34 cellular contexts compared by ENCODE assay signal in the genomic region with DNA sequence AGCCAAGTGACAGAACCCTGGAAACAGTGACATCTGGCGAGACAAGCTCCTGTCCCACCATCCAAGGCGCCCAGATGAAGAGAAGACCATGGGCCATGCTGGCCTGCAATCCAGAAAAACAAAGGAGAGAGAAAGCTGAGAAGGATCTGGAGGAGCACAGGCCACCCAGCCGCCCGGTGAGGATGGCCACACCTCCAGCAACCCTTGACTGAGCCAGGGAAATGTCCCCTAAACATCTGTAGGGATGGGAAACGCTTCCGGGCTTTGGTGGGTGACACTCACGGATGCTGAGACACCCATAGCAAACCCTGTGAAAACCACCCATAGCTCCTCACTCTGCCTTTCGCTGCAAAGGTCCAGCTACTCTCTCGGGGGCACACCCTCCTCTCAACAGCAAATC. TPM values are rescaled to one million over a fixed set of nuclear protein-coding genes. Genes with fewer than 3 reads are reported as not detected.
"Had no signal": no experiment of that assay in that cellular context is flagged by ENCODE, and none has a peak within 500 bp of the region (broad histone marks: within the 10 kb centered on the region; RNA-seq: fewer than 3 reads in every experiment).

No MANE protein-coding gene starts in this region.

- H3K36me3 Mint-ChIP-seq: activated naive CD8-positive, alpha-beta T cell had no signal

- H3K27me3 ChIP-seq: brain microvascular endothelial cell, foreskin keratinocyte, gastrocnemius medialis had no signal

- H3K27ac Mint-ChIP-seq: activated B cell treated with CpG ODN at 0.5 μM for 24 hours; activated CD8-positive, alpha-beta T cell treated with anti-CD3 and anti-CD28 coated beads for 36 hours; activated naive CD8-positive, alpha-beta T cell; activated T-helper 17 cell treated with anti-CD3 and anti-CD28 coated beads, Interleukin-2, amount 50 U/mL, for 72 hours; dendritic cell treated with granulocyte-macrophage colony-stimulating factor and Interleukin-4, amounts not matched to agents 40 ng/mL and 50 ng/mL, for 4 days; T-helper 17 cell; T-helper 2 cell treated with Interferon-gamma antibody and Interleukin-4, amounts not matched to agents 5 μg/mL and 100 μg/mL, for 36 hours had no signal

- H3K9me3 Mint-ChIP-seq: activated B cell treated with CpG ODN at 0.5 μM for 24 hours; activated CD8-positive, alpha-beta T cell treated with anti-CD3 and anti-CD28 coated beads for 36 hours; activated T-cell treated with anti-CD3 and anti-CD28 coated beads, Interleukin-2, amount 50 U/mL, for 4 hours; activated T-helper 17 cell treated with anti-CD3 and anti-CD28 coated beads, Interleukin-2, amount 50 U/mL, for 72 hours; dendritic cell treated with granulocyte-macrophage colony-stimulating factor and Interleukin-4, amounts not matched to agents 40 ng/mL and 50 ng/mL, for 4 days; T-helper 2 cell treated with Interferon-gamma antibody and Interleukin-4, amounts not matched to agents 5 μg/mL and 100 μg/mL, for 36 hours had no signal

- H3K36me3 ChIP-seq: brain microvascular endothelial cell, esophagus muscularis mucosa, gastrocnemius medialis, WERI-Rb-1 had no signal

- H3K27ac ChIP-seq: brain microvascular endothelial cell, coronary artery, dorsolateral prefrontal cortex, esophagus muscularis mucosa, foreskin keratinocyte, gastrocnemius medialis, WERI-Rb-1 had no signal

- FAIRE-seq: astrocyte, bronchial epithelial cell had no signal

- H3K4me3 ChIP-seq: coronary artery, dorsolateral prefrontal cortex, esophagus muscularis mucosa, gastrocnemius medialis had no signal

- H3K4me3 Mint-ChIP-seq: activated B cell treated with CpG ODN at 0.5 μM for 24 hours; activated CD8-positive, alpha-beta T cell treated with anti-CD3 and anti-CD28 coated beads for 36 hours; activated naive CD8-positive, alpha-beta T cell; activated T-cell treated with anti-CD3 and anti-CD28 coated beads, Interleukin-2, amount 50 U/mL, for 4 hours; activated T-helper 17 cell treated with anti-CD3 and anti-CD28 coated beads, Interleukin-2, amount 50 U/mL, for 72 hours; central memory CD8-positive, alpha-beta T cell; dendritic cell treated with granulocyte-macrophage colony-stimulating factor and Interleukin-4, amounts not matched to agents 40 ng/mL and 50 ng/mL, for 4 days; T-helper 17 cell; T-helper 2 cell treated with Interferon-gamma antibody and Interleukin-4, amounts not matched to agents 5 μg/mL and 100 μg/mL, for 36 hours had no signal

- H3K9me3 ChIP-seq: esophagus muscularis mucosa, gastrocnemius medialis had no signal

- H3K4me1 ChIP-seq: esophagus muscularis mucosa, foreskin keratinocyte, gastrocnemius medialis had no signal

- DNase-seq: activated B cell treated with CpG ODN at 0.5 μM for 24 hours; activated CD4-positive, alpha-beta T cell treated with anti-CD3 and anti-CD28 coated beads for 48 hours; activated CD4-positive, alpha-beta T cell treated with anti-CD3 and anti-CD28 coated beads, Interleukin-2, amount 50 U/mL, for 1 hour; activated CD4-positive, alpha-beta T cell treated with anti-CD3 and anti-CD28 coated beads, Interleukin-2, amount 50 U/mL, for 48 hours; activated CD8-positive, alpha-beta memory T cell treated with anti-CD3 and anti-CD28 coated beads for 24 hours; activated CD8-positive, alpha-beta T cell treated with anti-CD3 and anti-CD28 coated beads for 36 hours; activated effector memory CD4-positive, alpha-beta T cell treated with Interleukin-2 at 50 U/mL for 16 hours; activated gamma-delta T cell treated with Interleukin-2 at 50 U/mL for 16 hours; activated naive CD4-positive, alpha-beta T cell treated with anti-CD3 and anti-CD28 coated beads, Interleukin-2, amount 50 U/mL, for 16 hours; activated naive CD4-positive, alpha-beta T cell treated with Interleukin-2 at 50 U/mL for 16 hours; activated T-cell treated with anti-CD3 and anti-CD28 coated beads, Interleukin-2, amount 50 U/mL, for 4 hours; amniotic stem cell; anterior cingulate cortex; brain microvascular endothelial cell; dorsolateral prefrontal cortex; effector memory CD4-positive, alpha-beta T cell; erythroblast; foreskin keratinocyte; gastrocnemius medialis; glutamatergic neuron; T-helper 1 cell; T-helper 17 cell; T1000; WERI-Rb-1 had no signal

- H3K27me3 Mint-ChIP-seq: activated B cell treated with CpG ODN at 0.5 μM for 24 hours; activated CD8-positive, alpha-beta T cell treated with anti-CD3 and anti-CD28 coated beads for 36 hours; activated T-helper 17 cell treated with anti-CD3 and anti-CD28 coated beads, Interleukin-2, amount 50 U/mL, for 72 hours; central memory CD8-positive, alpha-beta T cell; dendritic cell treated with granulocyte-macrophage colony-stimulating factor and Interleukin-4, amounts not matched to agents 40 ng/mL and 50 ng/mL, for 4 days; T-helper 17 cell had no signal

- H3K4me1 Mint-ChIP-seq: activated B cell treated with CpG ODN at 0.5 μM for 24 hours; activated T-helper 17 cell treated with anti-CD3 and anti-CD28 coated beads, Interleukin-2, amount 50 U/mL, for 72 hours; central memory CD8-positive, alpha-beta T cell; T-helper 17 cell had no signal

RNA-seq across cellular contexts. Expression of gene TCERG1L, which starts 32.0 kb away (rescaled TPM):
- total RNA-seq: activated B cell treated with CpG ODN at 0.5 μM for 24 hours; activated CD8-positive, alpha-beta T cell treated with anti-CD3 and anti-CD28 coated beads for 36 hours; bronchial epithelial cell; cardiac septum; esophagus muscularis mucosa; foreskin keratinocyte; gastrocnemius medialis; T-helper 17 cell had no signal
- polyA plus RNA-seq: foreskin keratinocyte had no signal
